1 cellular context compared by ENCODE assay signal in genomic region chr3:115147329-115148141, GRCh38.
TF ChIP-seq lines count a peak whose summit lies in the region.

No MANE protein-coding gene starts in this region.

TF ChIP-seq in WTC11, 78 proteins besides CTCF, POLR2A, EP300 and RAD21 (continued from another document):
- TF ChIP-seq E2F1 (CRISPR knock-in tag; IDR thresholded peaks at IDR 0.05) = no peak
- no peak for TF ChIP-seq NR3C1 (CRISPR knock-in tag; conservative IDR thresholded peaks at IDR 0.05; ENCODE audit: low read depth)
- no peak for TF ChIP-seq ELF4 (CRISPR knock-in tag; IDR thresholded peaks at IDR 0.05; ENCODE audit: low read depth)
- TF ChIP-seq PRRX2 (CRISPR knock-in tag; IDR thresholded peaks at IDR 0.05) = no peak
- no peak for TF ChIP-seq OVOL2 (CRISPR knock-in tag; IDR thresholded peaks at IDR 0.05; ENCODE audit: borderline replicate concordance)
- no peak for TF ChIP-seq SOX15 (CRISPR knock-in tag; IDR thresholded peaks at IDR 0.05)
- TF ChIP-seq FOXK1 (CRISPR knock-in tag; IDR thresholded peaks at IDR 0.05) = 0 out of 2 replicates have a peak, but pooled peaks have one; percentile 43
- no peak for TF ChIP-seq EMX1 (CRISPR knock-in tag; IDR thresholded peaks at IDR 0.05)
- TF ChIP-seq FOXP1 (CRISPR knock-in tag; IDR thresholded peaks at IDR 0.05; ENCODE audit: borderline replicate concordance) = peak; percentile 61; the same call in 1 of the 2 replicates
- TF ChIP-seq ZNF532 (CRISPR knock-in tag; IDR thresholded peaks at IDR 0.05; ENCODE audit: borderline replicate concordance) = no peak
- no peak for TF ChIP-seq ZNF671 (CRISPR knock-in tag; IDR thresholded peaks at IDR 0.05)
- no peak for TF ChIP-seq E2F4 (CRISPR knock-in tag; IDR thresholded peaks at IDR 0.05; ENCODE audit: borderline replicate concordance, low read depth)
- no peak for TF ChIP-seq ZNF425 (CRISPR knock-in tag; conservative IDR thresholded peaks at IDR 0.05)
- TF ChIP-seq, protein P1, sequence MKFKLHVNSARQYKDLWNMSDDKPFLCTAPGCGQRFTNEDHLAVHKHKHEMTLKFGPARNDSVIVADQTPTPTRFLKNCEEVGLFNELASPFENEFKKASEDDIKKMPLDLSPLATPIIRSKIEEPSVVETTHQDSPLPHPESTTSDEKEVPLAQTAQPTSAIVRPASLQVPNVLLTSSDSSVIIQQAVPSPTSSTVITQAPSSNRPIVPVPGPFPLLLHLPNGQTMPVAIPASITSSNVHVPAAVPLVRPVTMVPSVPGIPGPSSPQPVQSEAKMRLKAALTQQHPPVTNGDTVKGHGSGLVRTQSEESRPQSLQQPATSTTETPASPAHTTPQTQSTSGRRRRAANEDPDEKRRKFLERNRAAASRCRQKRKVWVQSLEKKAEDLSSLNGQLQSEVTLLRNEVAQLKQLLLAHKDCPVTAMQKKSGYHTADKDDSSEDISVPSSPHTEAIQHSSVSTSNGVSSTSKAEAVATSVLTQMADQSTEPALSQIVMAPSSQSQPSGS (CRISPR knock-in tag; IDR thresholded peaks at IDR 0.05; ENCODE audit: borderline replicate concordance, low read depth) = no peak
- TF ChIP-seq, protein P2, sequence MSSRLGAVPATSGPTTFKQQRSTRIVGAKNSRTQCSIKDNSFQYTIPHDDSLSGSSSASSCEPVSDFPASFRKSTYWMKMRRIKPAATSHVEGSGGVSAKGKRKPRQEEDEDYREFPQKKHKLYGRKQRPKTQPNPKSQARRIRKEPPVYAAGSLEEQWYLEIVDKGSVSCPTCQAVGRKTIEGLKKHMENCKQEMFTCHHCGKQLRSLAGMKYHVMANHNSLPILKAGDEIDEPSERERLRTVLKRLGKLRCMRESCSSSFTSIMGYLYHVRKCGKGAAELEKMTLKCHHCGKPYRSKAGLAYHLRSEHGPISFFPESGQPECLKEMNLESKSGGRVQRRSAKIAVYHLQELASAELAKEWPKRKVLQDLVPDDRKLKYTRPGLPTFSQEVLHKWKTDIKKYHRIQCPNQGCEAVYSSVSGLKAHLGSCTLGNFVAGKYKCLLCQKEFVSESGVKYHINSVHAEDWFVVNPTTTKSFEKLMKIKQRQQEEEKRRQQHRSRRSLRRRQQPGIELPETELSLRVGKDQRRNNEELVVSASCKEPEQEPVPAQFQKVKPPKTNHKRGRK (CRISPR knock-in tag; IDR thresholded peaks at IDR 0.05; ENCODE audit: borderline replicate concordance) = no peak
- TF ChIP-seq, protein P3, sequence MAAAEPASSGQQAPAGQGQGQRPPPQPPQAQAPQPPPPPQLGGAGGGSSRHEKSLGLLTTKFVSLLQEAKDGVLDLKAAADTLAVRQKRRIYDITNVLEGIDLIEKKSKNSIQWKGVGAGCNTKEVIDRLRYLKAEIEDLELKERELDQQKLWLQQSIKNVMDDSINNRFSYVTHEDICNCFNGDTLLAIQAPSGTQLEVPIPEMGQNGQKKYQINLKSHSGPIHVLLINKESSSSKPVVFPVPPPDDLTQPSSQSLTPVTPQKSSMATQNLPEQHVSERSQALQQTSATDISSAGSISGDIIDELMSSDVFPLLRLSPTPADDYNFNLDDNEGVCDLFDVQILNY (CRISPR knock-in tag; IDR thresholded peaks at IDR 0.05) = 0 out of 2 replicates have a peak, but pooled peaks have one; percentile 53
- no peak for TF ChIP-seq JUN (CRISPR knock-in tag; IDR thresholded peaks at IDR 0.05)
- TF ChIP-seq, protein P4, sequence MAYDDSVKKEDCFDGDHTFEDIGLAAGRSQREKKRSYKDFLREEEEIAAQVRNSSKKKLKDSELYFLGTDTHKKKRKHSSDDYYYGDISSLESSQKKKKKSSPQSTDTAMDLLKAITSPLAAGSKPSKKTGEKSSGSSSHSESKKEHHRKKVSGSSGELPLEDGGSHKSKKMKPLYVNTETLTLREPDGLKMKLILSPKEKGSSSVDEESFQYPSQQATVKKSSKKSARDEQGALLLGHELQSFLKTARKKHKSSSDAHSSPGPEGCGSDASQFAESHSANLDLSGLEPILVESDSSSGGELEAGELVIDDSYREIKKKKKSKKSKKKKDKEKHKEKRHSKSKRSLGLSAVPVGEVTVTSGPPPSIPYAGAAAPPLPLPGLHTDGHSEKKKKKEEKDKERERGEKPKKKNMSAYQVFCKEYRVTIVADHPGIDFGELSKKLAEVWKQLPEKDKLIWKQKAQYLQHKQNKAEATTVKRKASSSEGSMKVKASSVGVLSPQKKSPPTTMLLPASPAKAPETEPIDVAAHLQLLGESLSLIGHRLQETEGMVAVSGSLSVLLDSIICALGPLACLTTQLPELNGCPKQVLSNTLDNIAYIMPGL (CRISPR knock-in tag; IDR thresholded peaks at IDR 0.05) = no peak
